Comparison of ENCODE assay signal across 1 cellular context in the genomic region with DNA sequence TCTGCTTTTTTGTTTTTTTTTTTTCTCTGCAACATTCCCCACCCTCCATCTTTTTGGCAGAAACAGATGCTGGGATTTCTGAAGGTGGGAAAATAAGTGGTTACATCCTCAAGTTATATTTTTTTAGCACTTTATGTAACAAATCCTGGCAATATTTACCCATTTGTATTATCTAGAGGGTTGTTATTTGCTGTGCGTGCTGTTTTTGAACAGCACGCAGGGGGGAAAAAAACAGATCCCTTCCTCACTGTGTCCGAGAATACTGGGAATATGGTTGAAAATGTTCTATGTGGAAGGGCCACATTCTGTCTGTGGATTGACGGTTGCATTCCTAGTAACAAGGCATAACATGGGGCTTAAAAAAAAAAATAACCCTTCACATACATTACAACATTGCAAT.
TF ChIP-seq lines count a peak whose summit lies in the region.

No MANE protein-coding gene starts in this region.

TF ChIP-seq in HepG2, 621 proteins besides CTCF, POLR2A, EP300 and RAD21 (continued from another document):
- TF ChIP-seq ZSCAN29 (CRISPR knock-in tag; conservative IDR thresholded peaks at IDR 0.05) (no peak), NFE2L1 (CRISPR knock-in tag; IDR thresholded peaks at IDR 0.05; ENCODE audit: borderline replicate concordance) (no peak), SETDB1 (CRISPR knock-in tag; IDR thresholded peaks at IDR 0.05; ENCODE audit: borderline replicate concordance) (no peak), SCMH1 (CRISPR knock-in tag; IDR thresholded peaks at IDR 0.05; ENCODE audit: borderline replicate concordance) (no peak), MAFF (IDR thresholded peaks at IDR 0.05; ENCODE audit: low read depth, low read length) (peak; percentile 54; the same call in 1 of the 2 replicates), KDM6A (CRISPR knock-in tag; IDR thresholded peaks at IDR 0.05; ENCODE audit: low read depth) (no peak), ISX (CRISPR knock-in tag; conservative IDR thresholded peaks at IDR 0.05) (no peak), MAFK (conservative IDR thresholded peaks at IDR 0.05 in 1 of 2, IDR thresholded peaks at IDR 0.05 in 1 of 2; ENCODE audit: low read length in 2 of 2) (peak; percentile 34 to 60; a peak in 3 of 4 replicates), PPARG (CRISPR knock-in tag; conservative IDR thresholded peaks at IDR 0.05) (no peak), ZNF317 (CRISPR knock-in tag; IDR thresholded peaks at IDR 0.05) (no peak), ZNF44 (CRISPR knock-in tag; IDR thresholded peaks at IDR 0.05) (no peak)
- TF ChIP-seq, protein P1, sequence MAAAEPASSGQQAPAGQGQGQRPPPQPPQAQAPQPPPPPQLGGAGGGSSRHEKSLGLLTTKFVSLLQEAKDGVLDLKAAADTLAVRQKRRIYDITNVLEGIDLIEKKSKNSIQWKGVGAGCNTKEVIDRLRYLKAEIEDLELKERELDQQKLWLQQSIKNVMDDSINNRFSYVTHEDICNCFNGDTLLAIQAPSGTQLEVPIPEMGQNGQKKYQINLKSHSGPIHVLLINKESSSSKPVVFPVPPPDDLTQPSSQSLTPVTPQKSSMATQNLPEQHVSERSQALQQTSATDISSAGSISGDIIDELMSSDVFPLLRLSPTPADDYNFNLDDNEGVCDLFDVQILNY (CRISPR knock-in tag; conservative IDR thresholded peaks at IDR 0.05): no peak
- TF ChIP-seq, protein P2, sequence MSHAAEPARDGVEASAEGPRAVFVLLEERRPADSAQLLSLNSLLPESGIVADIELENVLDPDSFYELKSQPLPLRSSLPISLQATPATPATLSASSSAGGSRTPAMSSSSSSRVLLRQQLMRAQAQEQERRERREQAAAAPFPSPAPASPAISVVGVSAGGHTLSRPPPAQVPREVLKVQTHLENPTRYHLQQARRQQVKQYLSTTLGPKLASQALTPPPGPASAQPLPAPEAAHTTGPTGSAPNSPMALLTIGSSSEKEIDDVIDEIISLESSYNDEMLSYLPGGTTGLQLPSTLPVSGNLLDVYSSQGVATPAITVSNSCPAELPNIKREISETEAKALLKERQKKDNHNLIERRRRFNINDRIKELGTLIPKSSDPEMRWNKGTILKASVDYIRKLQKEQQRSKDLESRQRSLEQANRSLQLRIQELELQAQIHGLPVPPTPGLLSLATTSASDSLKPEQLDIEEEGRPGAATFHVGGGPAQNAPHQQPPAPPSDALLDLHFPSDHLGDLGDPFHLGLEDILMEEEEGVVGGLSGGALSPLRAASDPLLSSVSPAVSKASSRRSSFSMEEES (CRISPR knock-in tag; IDR thresholded peaks at IDR 0.05): no peak
- TF ChIP-seq, protein P3, sequence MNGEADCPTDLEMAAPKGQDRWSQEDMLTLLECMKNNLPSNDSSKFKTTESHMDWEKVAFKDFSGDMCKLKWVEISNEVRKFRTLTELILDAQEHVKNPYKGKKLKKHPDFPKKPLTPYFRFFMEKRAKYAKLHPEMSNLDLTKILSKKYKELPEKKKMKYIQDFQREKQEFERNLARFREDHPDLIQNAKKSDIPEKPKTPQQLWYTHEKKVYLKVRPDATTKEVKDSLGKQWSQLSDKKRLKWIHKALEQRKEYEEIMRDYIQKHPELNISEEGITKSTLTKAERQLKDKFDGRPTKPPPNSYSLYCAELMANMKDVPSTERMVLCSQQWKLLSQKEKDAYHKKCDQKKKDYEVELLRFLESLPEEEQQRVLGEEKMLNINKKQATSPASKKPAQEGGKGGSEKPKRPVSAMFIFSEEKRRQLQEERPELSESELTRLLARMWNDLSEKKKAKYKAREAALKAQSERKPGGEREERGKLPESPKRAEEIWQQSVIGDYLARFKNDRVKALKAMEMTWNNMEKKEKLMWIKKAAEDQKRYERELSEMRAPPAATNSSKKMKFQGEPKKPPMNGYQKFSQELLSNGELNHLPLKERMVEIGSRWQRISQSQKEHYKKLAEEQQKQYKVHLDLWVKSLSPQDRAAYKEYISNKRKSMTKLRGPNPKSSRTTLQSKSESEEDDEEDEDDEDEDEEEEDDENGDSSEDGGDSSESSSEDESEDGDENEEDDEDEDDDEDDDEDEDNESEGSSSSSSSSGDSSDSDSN (CRISPR knock-in tag; IDR thresholded peaks at IDR 0.05): no peak
- TF ChIP-seq, protein P4, sequence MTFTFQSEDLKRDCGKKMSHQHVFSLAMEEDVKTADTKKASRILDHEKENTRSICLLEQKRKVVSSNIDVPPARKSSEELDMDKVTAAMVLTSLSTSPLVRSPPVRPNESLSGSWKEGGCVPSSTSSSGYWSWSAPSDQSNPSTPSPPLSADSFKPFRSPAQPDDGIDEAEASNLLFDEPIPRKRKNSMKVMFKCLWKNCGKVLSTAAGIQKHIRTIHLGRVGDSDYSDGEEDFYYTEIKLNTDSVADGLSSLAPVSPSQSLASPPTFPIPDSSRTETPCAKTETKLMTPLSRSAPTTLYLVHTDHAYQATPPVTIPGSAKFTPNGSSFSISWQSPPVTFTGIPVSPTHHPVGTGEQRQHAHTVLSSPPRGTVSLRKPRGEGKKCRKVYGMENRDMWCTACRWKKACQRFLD (CRISPR knock-in tag; IDR thresholded peaks at IDR 0.05; ENCODE audit: borderline replicate concordance): no peak
